10 cellular contexts compared by ENCODE assay signal in genomic region chr20:17614812-17615644, GRCh38. TPM values are rescaled to one million over a fixed set of nuclear protein-coding genes. Genes with fewer than 3 reads are reported as not detected.
DNase-seq lines count a peak whose midpoint lies in the region; ATAC-seq, FAIRE-seq and TF ChIP-seq lines count a peak whose summit lies in the region.
"Had no signal": no experiment of that assay in that cellular context is flagged by ENCODE, and none has a peak within 500 bp of the region (broad histone marks: within the 10 kb centered on the region; RNA-seq: fewer than 3 reads in every experiment).

No MANE protein-coding gene starts in this region.

- H2BK12ac ChIP-seq in mesenchymal stem cell (ENCODE audit: low read length in 2 of 2) = no peak overlapping the region

- POLR2A ChIA-PET in activated CD8-positive, alpha-beta T cell treated with anti-CD3 and anti-CD28 coated beads, Interleukin-2, amount 10 ng/mL, durations not matched to agents 7 days and 5 days (lab: Charles Lee) = interaction anchor here (0.8 kb wide), 1 partner anchor 84 kb away, joined by 3 read pairs; the partner anchor contains the start of gene BFSP1
- POLR2A ChIA-PET in activated CD8-positive, alpha-beta T cell treated with anti-CD3 and anti-CD28 coated beads for 36 hours (lab: Charles Lee) = no interaction called here

- WGBS in mesenchymal stem cell = 91% methylated on average over 32 of the region's 32 CpGs
- 62% methylated on average over 32 of the region's 32 CpGs; no CpG with 5 or more reads in 1 of the 2 donors for WGBS in transverse colon (ENCODE audit: low coverage in 1 of 2), 2 donors

- H2AK5ac ChIP-seq in mesenchymal stem cell (ENCODE audit: low read length, severe bottlenecking) = peak overlapping the region; percentile 45

- H3K4me3 ChIP-seq in bronchial epithelial cell (ENCODE audit: low read depth, low read length) = no peak overlapping the region
- no peak overlapping the region for H3K4me3 ChIP-seq in mesenchymal stem cell (ENCODE audit: insufficient read depth in 1 of 2, low read depth in 1 of 2, low read length in 2 of 2)
- no peak overlapping the region for H3K4me3 ChIP-seq in transverse colon
- no peak overlapping the region for H3K4me3 ChIP-seq in SJCRH30
- H3K4me3 ChIP-seq: HAP-1 had no signal

- peak overlapping the region in 1 of 2 experiments; percentile 38 for H3K14ac ChIP-seq in mesenchymal stem cell (ENCODE audit: low read length in 2 of 2)

- peak; percentile 80 for FAIRE-seq in bronchial epithelial cell (lab: Jason Lieb, UNC)

- H3K4me1 ChIP-seq in mesenchymal stem cell (ENCODE audit: control insufficient read depth, insufficient read depth, low read depth, low read length) (peaks cover 62% of the 10 kb centered on the region), transverse colon (peaks cover 27 to 65% (median 51%) of the 10 kb centered on the region in 4 donors), SJCRH30 (no peaks in the 10 kb centered on the region)
- H3K4me1 ChIP-seq: HAP-1 had no signal

- peak overlapping the region; percentile 5 for H3K27ac ChIP-seq in mesenchymal stem cell (ENCODE audit: low read length, poor library complexity, severe bottlenecking)
- peak overlapping the region; percentile 61 to 86 (median 82) for H3K27ac ChIP-seq in transverse colon
- no peak overlapping the region for H3K27ac ChIP-seq in SJCRH30

- peak overlapping the region in 1 of 2 experiments; percentile 28 for H3K18ac ChIP-seq in mesenchymal stem cell (ENCODE audit: low read depth in 1 of 2, low read length in 2 of 2)

- no peak overlapping the region for H3K4ac ChIP-seq in mesenchymal stem cell (ENCODE audit: low read depth in 1 of 2, low read length in 2 of 2)

- peaks cover 36% of the 10 kb centered on the region for H3K4me1 Mint-ChIP-seq in activated CD8-positive, alpha-beta T cell treated with anti-CD3 and anti-CD28 coated beads, Interleukin-2, amount 10 ng/mL, durations not matched to agents 7 days and 5 days (ENCODE audit: low read depth)
- peaks cover 26% of the 10 kb centered on the region for H3K4me1 Mint-ChIP-seq in activated CD8-positive, alpha-beta T cell treated with anti-CD3 and anti-CD28 coated beads for 36 hours (ENCODE audit: low read depth)

- no peaks in the 10 kb centered on the region for H3K27me3 Mint-ChIP-seq in activated CD8-positive, alpha-beta T cell treated with anti-CD3 and anti-CD28 coated beads, Interleukin-2, amount 10 ng/mL, durations not matched to agents 7 days and 5 days (ENCODE audit: low read depth)
- no peaks in the 10 kb centered on the region for H3K27me3 Mint-ChIP-seq in activated CD8-positive, alpha-beta T cell treated with anti-CD3 and anti-CD28 coated beads for 36 hours
- H3K27me3 Mint-ChIP-seq: activated naive CD8-positive, alpha-beta T cell had no signal

- H2BK120ac ChIP-seq in mesenchymal stem cell (ENCODE audit: low read depth, low read length) = no peak overlapping the region

- H3K9ac ChIP-seq in mesenchymal stem cell (ENCODE audit: low read length) = no peak overlapping the region

- H2BK5ac ChIP-seq in mesenchymal stem cell (ENCODE audit: low read depth, low read length, poor library complexity, severe bottlenecking) = no peak overlapping the region

- DNase-seq in activated CD8-positive, alpha-beta T cell treated with anti-CD3 and anti-CD28 coated beads, Interleukin-2, amount 10 ng/mL, durations not matched to agents 7 days and 5 days = no peak
- no peak for DNase-seq in activated CD8-positive, alpha-beta T cell treated with anti-CD3 and anti-CD28 coated beads for 36 hours
- no peak for DNase-seq in bronchial epithelial cell (ENCODE audit: low read depth)
- no peak for DNase-seq in mesenchymal stem cell
- DNase-seq in transverse colon = peak; percentile 13
- DNase-seq in SJCRH30 = no peak

- no peaks in the 10 kb centered on the region for H3K27me3 ChIP-seq in bronchial epithelial cell (ENCODE audit: control insufficient read depth, insufficient read depth, low read length)
- H3K27me3 ChIP-seq in mesenchymal stem cell (ENCODE audit: control insufficient read depth in 1 of 2, insufficient read depth in 1 of 2, low read length in 2 of 2) = no peaks in the 10 kb centered on the region
- H3K27me3 ChIP-seq in transverse colon = no peaks in the 10 kb centered on the region
- H3K27me3 ChIP-seq in SJCRH30 = no peaks in the 10 kb centered on the region

- intact Hi-C loops in activated CD8-positive, alpha-beta T cell treated with anti-CD3 and anti-CD28 coated beads for 36 hours (cut with micrococcal nuclease) = loop anchor here (5.0 kb wide), 1 partner anchor 108 kb away; no protein-coding TSS in a partner anchor
- intact Hi-C loops in transverse colon (cut with DNase I; ENCODE audit: low total_unique reads) = loop anchor here (5.0 kb wide), 1 partner anchor 43 kb away; the partner anchor contains the start of gene DSTN

- no peak overlapping the region for H2AFZ ChIP-seq in mesenchymal stem cell (ENCODE audit: low read depth, low read length)

- H3K9me3 ChIP-seq in mesenchymal stem cell (ENCODE audit: control insufficient read depth, low read length) = no peaks in the 10 kb centered on the region
- no peaks in the 10 kb centered on the region for H3K9me3 ChIP-seq in transverse colon
- H3K9me3 ChIP-seq in SJCRH30 (replicated peaks) = no peaks in the 10 kb centered on the region
- H3K9me3 ChIP-seq: HAP-1 had no signal

- H4K91ac ChIP-seq in mesenchymal stem cell (ENCODE audit: low read length) = no peak overlapping the region

- no peak for TF ChIP-seq EP300 in transverse colon (IDR thresholded peaks at IDR 0.05; ENCODE audit: low read depth)

- H3K23ac ChIP-seq in mesenchymal stem cell (ENCODE audit: low read length in 2 of 2) = no peak overlapping the region

- H3K4me3 Mint-ChIP-seq in activated CD8-positive, alpha-beta T cell treated with anti-CD3 and anti-CD28 coated beads, Interleukin-2, amount 10 ng/mL, durations not matched to agents 7 days and 5 days = no peak overlapping the region
- no peak overlapping the region for H3K4me3 Mint-ChIP-seq in activated CD8-positive, alpha-beta T cell treated with anti-CD3 and anti-CD28 coated beads for 36 hours
- H3K4me3 Mint-ChIP-seq: activated naive CD8-positive, alpha-beta T cell had no signal

- no peak overlapping the region for H4K8ac ChIP-seq in mesenchymal stem cell (ENCODE audit: low read length)

- H3K79me1 ChIP-seq in mesenchymal stem cell (replicated peaks; ENCODE audit: low read length, poor library complexity, severe bottlenecking) = peaks cover 45% of the 10 kb centered on the region

- H3K4me2 ChIP-seq in mesenchymal stem cell (ENCODE audit: low read length, poor library complexity, severe bottlenecking) = no peak overlapping the region

- CTCF ChIA-PET in activated CD8-positive, alpha-beta T cell treated with anti-CD3 and anti-CD28 coated beads, Interleukin-2, amount 10 ng/mL, durations not matched to agents 7 days and 5 days (lab: Charles Lee) = interaction anchor here (0.8 to 2.0 kb wide), 3 partner anchors 67 to 78 kb away, joined by 3 to 6 read pairs (median 5); partner anchors contain the start of gene RRBP1
- CTCF ChIA-PET in activated CD8-positive, alpha-beta T cell treated with anti-CD3 and anti-CD28 coated beads for 36 hours (lab: Charles Lee) = interaction anchor here (1.3 to 5.0 kb wide), 3 partner anchors 72 to 110 kb away, joined by 3 to 32 read pairs (median 17); no protein-coding TSS in a partner anchor

- H2BK15ac ChIP-seq in mesenchymal stem cell (ENCODE audit: low read depth, poor library complexity, severe bottlenecking) = no peak overlapping the region

- no peak for ATAC-seq in activated CD8-positive, alpha-beta T cell treated with anti-CD3 and anti-CD28 coated beads, Interleukin-2, amount 10 ng/mL, durations not matched to agents 7 days and 5 days
- ATAC-seq in activated CD8-positive, alpha-beta T cell treated with anti-CD3 and anti-CD28 coated beads for 36 hours = no peak
- ATAC-seq in HG03354 (IDR thresholded peaks at IDR 0.05; ENCODE audit: poor library complexity, severe bottlenecking, unreplicated experiment) (no peak), HG03025 (IDR thresholded peaks at IDR 0.05; ENCODE audit: low FRiP score, unreplicated experiment) (no peak)

- TF ChIP-seq POLR2A in transverse colon (IDR thresholded peaks at IDR 0.05) = no peak

- H3K36me3 Mint-ChIP-seq in activated CD8-positive, alpha-beta T cell treated with anti-CD3 and anti-CD28 coated beads, Interleukin-2, amount 10 ng/mL, durations not matched to agents 7 days and 5 days (ENCODE audit: low read depth) = peaks cover 22% of the 10 kb centered on the region
- peaks cover 2% of the 10 kb centered on the region for H3K36me3 Mint-ChIP-seq in activated CD8-positive, alpha-beta T cell treated with anti-CD3 and anti-CD28 coated beads for 36 hours (ENCODE audit: low read depth)
- H3K36me3 Mint-ChIP-seq: activated naive CD8-positive, alpha-beta T cell had no signal

- TF ChIP-seq CTCF in activated CD8-positive, alpha-beta T cell treated with anti-CD3 and anti-CD28 coated beads for 36 hours (IDR thresholded peaks at IDR 0.05) = no peak
- TF ChIP-seq CTCF in bronchial epithelial cell (IDR thresholded peaks at IDR 0.05; ENCODE audit: insufficient read depth, low read length, severe bottlenecking) (no peak), transverse colon (IDR thresholded peaks at IDR 0.05) (no peak)

- no peaks in the 10 kb centered on the region for H3K9me3 Mint-ChIP-seq in activated CD8-positive, alpha-beta T cell treated with anti-CD3 and anti-CD28 coated beads, Interleukin-2, amount 10 ng/mL, durations not matched to agents 7 days and 5 days (ENCODE audit: insufficient read depth)
- H3K9me3 Mint-ChIP-seq in activated CD8-positive, alpha-beta T cell treated with anti-CD3 and anti-CD28 coated beads for 36 hours = no peaks in the 10 kb centered on the region

- in situ Hi-C loops in transverse colon (cut with MboI; ENCODE audit: low pct_ligation_motif_present in 1 of 4, low pct_unique_long_range_greater_than_20kb in 1 of 4, low sequenced_read_pairs in 3 of 4) = no loop called here

- peak overlapping the region; percentile 61 for H3K27ac Mint-ChIP-seq in activated CD8-positive, alpha-beta T cell treated with anti-CD3 and anti-CD28 coated beads, Interleukin-2, amount 10 ng/mL, durations not matched to agents 7 days and 5 days
- no peak overlapping the region for H3K27ac Mint-ChIP-seq in activated CD8-positive, alpha-beta T cell treated with anti-CD3 and anti-CD28 coated beads for 36 hours
- H3K27ac Mint-ChIP-seq: activated naive CD8-positive, alpha-beta T cell had no signal

- peaks cover 16% of the 10 kb centered on the region for H3K36me3 ChIP-seq in bronchial epithelial cell (ENCODE audit: control insufficient read depth, insufficient read depth, low read length)
- H3K36me3 ChIP-seq in mesenchymal stem cell (ENCODE audit: control insufficient read depth in 1 of 2, insufficient read depth in 2 of 2, low read depth in 1 of 2, low read length in 2 of 2) = peaks cover 76 to 94% of the 10 kb centered on the region in 2 experiments
- peaks cover 0 to 26% (median 13%) of the 10 kb centered on the region in 4 donors for H3K36me3 ChIP-seq in transverse colon
- peaks cover 3% of the 10 kb centered on the region for H3K36me3 ChIP-seq in SJCRH30

RNA-seq across cellular contexts. Expression of gene DSTN, which starts 45.2 kb away (rescaled TPM):
- total RNA-seq in activated CD8-positive, alpha-beta T cell treated with anti-CD3 and anti-CD28 coated beads, Interleukin-2, amount 10 ng/mL, durations not matched to agents 7 days and 5 days = 10 to 100 TPM; 59.0 to 63.6 TPM
- total RNA-seq in activated CD8-positive, alpha-beta T cell treated with anti-CD3 and anti-CD28 coated beads for 36 hours = 10 to 100 TPM; 55.5 to 56.4 TPM
- total RNA-seq in bronchial epithelial cell (149 and 200 TPM in 2 replicates), transverse colon (100 to 1,000 TPM; 280 to 589 (median 373) TPM)
- polyA plus RNA-seq in mesenchymal stem cell (2013, experiment 1 of 2) = 931 TPM
- 914 TPM for polyA plus RNA-seq in mesenchymal stem cell (2013, experiment 2 of 2)
- 117 and 121 TPM in 2 replicates for total RNA-seq in SJCRH30 (2014; rRNA removed; shearing (Covaris generic))
